Comparison of ENCODE assay signal across 8 cellular contexts in the genomic region with DNA sequence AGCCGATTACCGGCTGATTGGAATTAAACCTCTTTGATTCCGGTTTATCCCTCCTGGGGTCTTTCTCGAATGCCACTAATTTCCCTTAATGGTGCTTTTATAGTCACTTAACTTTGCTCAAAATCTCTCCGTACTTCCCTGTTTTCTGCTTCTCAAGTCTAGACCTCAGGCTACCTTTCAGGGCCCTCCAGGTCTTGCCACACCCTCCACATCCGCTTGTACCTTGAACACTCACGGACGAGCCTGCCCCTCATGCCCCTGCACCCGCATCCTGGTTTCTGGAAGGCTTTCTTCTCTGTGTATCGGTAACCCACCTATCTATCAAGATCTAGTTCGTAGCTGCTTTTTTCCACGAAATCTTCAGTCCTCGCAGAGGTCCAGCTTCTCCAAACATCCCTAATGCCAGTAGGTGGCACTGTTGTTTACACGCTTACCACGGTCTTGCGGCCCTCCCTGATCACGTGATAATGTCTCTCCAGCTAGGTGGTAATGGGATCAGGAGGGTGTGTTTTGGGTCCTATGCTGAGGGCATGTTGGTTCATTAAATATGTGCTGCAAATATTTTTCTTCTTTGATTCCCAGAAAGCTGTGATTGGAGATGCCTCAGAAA. TPM values are rescaled to one million over a fixed set of nuclear protein-coding genes. Genes with fewer than 3 reads are reported as not detected.
A peak's percentile ranks its signal among the peaks of the same experiment; 100 is the strongest.
DNase-seq lines count a peak whose midpoint lies in the region; ATAC-seq and TF ChIP-seq lines count a peak whose summit lies in the region.

No MANE protein-coding gene starts in this region.

- H3K27me3 ChIP-seq in BJ (ENCODE audit: control insufficient read depth, insufficient read depth, low read length) (no peaks in the 10 kb centered on the region), Peyer's patch (no peaks in the 10 kb centered on the region)

- in situ Hi-C loops in astrocyte of the cerebellum (cut with HindIII; ENCODE audit: low sequenced_read_pairs) = no loop called here

- POLR2A ChIA-PET in BJ (lab: Charles Lee) = no interaction called here

- H3K27ac ChIP-seq in Peyer's patch = no peak overlapping the region

- DNase-seq in BJ (ENCODE audit: low read depth) (no peak), Peyer's patch (peak in 2 of 3 donors; percentile 23 to 69), astrocyte of the cerebellum (ENCODE audit: low read depth) (no peak), iPS DF 4.7 (ENCODE audit: extremely low read depth, low spot score) (peak; percentile 84)
- DNase-seq in stimulated activated CD8-positive, alpha-beta memory T cell treated with anti-CD3 and anti-CD28 coated beads, Interleukin-4, amount 100 ng/mL, for 48 hours = peak; percentile 59

- H3K4me3 ChIP-seq in BJ (ENCODE audit: low read depth, low read length) (no peak overlapping the region), Peyer's patch (no peak overlapping the region), astrocyte of the cerebellum (ENCODE audit: low read depth, low read length) (no peak overlapping the region)

- H3K4me1 ChIP-seq in Peyer's patch = no peaks in the 10 kb centered on the region

- no peak for TF ChIP-seq POLR2A in Peyer's patch (IDR thresholded peaks at IDR 0.05)

- CTCF ChIA-PET in BJ (lab: Yijun Ruan, JAX) = interaction anchor here (0.5 to 2.7 kb wide), 11 partner anchors 11 to 805 kb away, joined by 3 to 10 read pairs (median 3); a partner anchor contains a TSS

- H3K9me3 ChIP-seq in Peyer's patch = no peaks in the 10 kb centered on the region

- TF ChIP-seq CTCF in BJ (IDR thresholded peaks at IDR 0.05; ENCODE audit: insufficient read depth, low read depth, low read length) (peak; percentile 65), LNCAP (IDR thresholded peaks at IDR 0.05) (peak; percentile 70), Peyer's patch (IDR thresholded peaks at IDR 0.05) (peak in 5 of 6 experiments; percentile 14 to 72 (median 60)), astrocyte of the cerebellum (IDR thresholded peaks at IDR 0.05; ENCODE audit: low read depth, low read length, missing control alignments) (peak; percentile 44)

- ATAC-seq in GM18868 (IDR thresholded peaks at IDR 0.05; ENCODE audit: unreplicated experiment) = peak; percentile 76
- ATAC-seq in HG02840 (IDR thresholded peaks at IDR 0.05; ENCODE audit: low FRiP score, unreplicated experiment) = no peak

- H3K36me3 ChIP-seq in BJ (ENCODE audit: control insufficient read depth, insufficient read depth, low read length) = no peaks in the 10 kb centered on the region
- H3K36me3 ChIP-seq in Peyer's patch = no peaks in the 10 kb centered on the region

RNA-seq across cellular contexts. Expression of a gene that starts 13.8 kb away (rescaled TPM):
- polyA plus RNA-seq in BJ (2011; rRNA removed) = not detected in 2 replicates
- not detected in 2 replicates for polyA minus RNA-seq in BJ (2011; rRNA and poly(A)+ RNA removed)
- not detected for total RNA-seq in Peyer's patch

Comparison
In these comparisons a context has a peak if more than half of its experiments do, and no peak if none do; other contexts are left out.
1. DNase-seq: peak in Peyer's patch (2 of 3), iPS DF 4.7 (single experiment) and stimulated activated CD8-positive, alpha-beta memory T cell treated with anti-CD3 and anti-CD28 coated beads, Interleukin-4, amount 100 ng/mL, for 48 hours (single experiment); none in BJ (single experiment) and astrocyte of the cerebellum (single experiment).
2. Peak in every context shown above with its lines, with median percentiles within 50 percentile points of each other: CTCF ChIP-seq.